In the genomic region with DNA sequence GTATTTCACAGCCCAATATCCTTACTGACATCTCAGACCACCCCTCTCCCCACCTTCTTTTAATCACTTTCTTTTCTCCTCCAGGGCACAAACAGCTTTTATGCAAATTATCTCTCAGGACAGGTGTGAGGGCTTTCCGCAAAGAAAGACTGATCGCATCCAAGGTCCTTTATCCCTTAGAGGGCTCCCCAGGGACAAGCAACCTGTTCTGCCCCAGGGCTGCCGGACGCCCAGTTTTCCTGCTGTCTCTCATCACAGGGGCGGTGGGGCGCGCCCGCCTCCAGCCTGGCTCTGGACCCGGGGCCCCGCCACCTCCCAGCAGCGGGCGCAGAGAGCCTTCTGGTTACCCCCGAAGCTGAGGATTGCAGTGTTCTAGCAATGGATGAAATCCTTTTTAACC, we compare ENCODE assay signal across 7 cellular contexts.
DNase-seq lines count a peak whose midpoint lies in the region; ATAC-seq and TF ChIP-seq lines count a peak whose summit lies in the region.

No MANE protein-coding gene starts in this region.

- H3K4me3 Mint-ChIP-seq in HFFc6, result peak overlapping the region; percentile 76; the same call in 1 of the 2 replicates

- no peak for DNase-seq in HFFc6
- DNase-seq in RWPE1 (ENCODE audit: low spot score), result no peak
- DNase-seq in fibroblast of pulmonary artery (ENCODE audit: low read depth), result no peak
- peak; percentile 68 for DNase-seq in sigmoid colon
- DNase-seq in DMS53 treated with DMSO at 0.1 percent for 48 hours (lab: John Stamatoyannopoulos, UW; ENCODE audit: unreplicated experiment), result no peak
- no peak for DNase-seq in DMS153 (lab: John Stamatoyannopoulos, UW)

- peaks cover 17% of the 10 kb centered on the region for H3K36me3 Mint-ChIP-seq in HFFc6 (ENCODE audit: low read depth)

- CTCF ChIA-PET in RWPE1 (lab: Yijun Ruan, JAX), result interaction anchor here (1.0 kb wide), 1 partner anchor 170 kb away, joined by 3 read pairs; no protein-coding TSS in a partner anchor

- TF ChIP-seq POLR2A in sigmoid colon (IDR thresholded peaks at IDR 0.05), result no peak

- peaks cover 4% of the 10 kb centered on the region; the same call in 1 of the 2 replicates for H3K9me3 Mint-ChIP-seq in HFFc6

- TF ChIP-seq CTCF in HFFc6 (IDR thresholded peaks at IDR 0.05) (no peak), RWPE1 (conservative IDR thresholded peaks at IDR 0.05; ENCODE audit: low read depth) (no peak), fibroblast of pulmonary artery (IDR thresholded peaks at IDR 0.05; ENCODE audit: low read length, missing control alignments) (no peak), sigmoid colon (IDR thresholded peaks at IDR 0.05) (no peak)

- 84 to 85% methylated on average over 13 of the region's 13 CpGs for WGBS in sigmoid colon, 2 donors

- H3K27ac ChIP-seq in RWPE1 (peak overlapping the region; percentile 92), sigmoid colon (peak overlapping the region; percentile 91 to 93 (median 92))

- no peak for ATAC-seq in GM18502 (IDR thresholded peaks at IDR 0.05; ENCODE audit: poor library complexity, unreplicated experiment)

- no peaks in the 10 kb centered on the region for H3K9me3 ChIP-seq in sigmoid colon

- TF ChIP-seq EP300 in sigmoid colon (IDR thresholded peaks at IDR 0.05), result no peak

- H3K4me1 Mint-ChIP-seq in HFFc6 (ENCODE audit: low read depth), result peaks cover 93% of the 10 kb centered on the region

- H3K36me3 ChIP-seq in sigmoid colon, result no peaks in the 10 kb centered on the region

- peaks cover 0 to 43% (median 28%) of the 10 kb centered on the region in 4 donors for H3K4me1 ChIP-seq in sigmoid colon

- H3K27ac Mint-ChIP-seq in HFFc6, result peak overlapping the region; percentile 92

- no peaks in the 10 kb centered on the region for H3K27me3 ChIP-seq in sigmoid colon

- H3K4me3 ChIP-seq in fibroblast of pulmonary artery (replicated peaks; ENCODE audit: low read depth, low read length) (peak overlapping the region; percentile 55), sigmoid colon (peak overlapping the region in 2 of 4 donors; percentile 62 to 65)

- H3K27me3 Mint-ChIP-seq in HFFc6 (ENCODE audit: insufficient read depth), result no peaks in the 10 kb centered on the region; the same call in none of the 2 replicates

- intact Hi-C loops in sigmoid colon (cut with DNase I), result loop anchor here (2.0 to 10.0 kb wide), 3 partner anchors 14 to 448 kb away; no protein-coding TSS in a partner anchor

- POLR2A ChIA-PET in RWPE1 (lab: Yijun Ruan, JAX; ENCODE audit: low non-redundant PET), result no interaction called here
